In the genomic region with DNA sequence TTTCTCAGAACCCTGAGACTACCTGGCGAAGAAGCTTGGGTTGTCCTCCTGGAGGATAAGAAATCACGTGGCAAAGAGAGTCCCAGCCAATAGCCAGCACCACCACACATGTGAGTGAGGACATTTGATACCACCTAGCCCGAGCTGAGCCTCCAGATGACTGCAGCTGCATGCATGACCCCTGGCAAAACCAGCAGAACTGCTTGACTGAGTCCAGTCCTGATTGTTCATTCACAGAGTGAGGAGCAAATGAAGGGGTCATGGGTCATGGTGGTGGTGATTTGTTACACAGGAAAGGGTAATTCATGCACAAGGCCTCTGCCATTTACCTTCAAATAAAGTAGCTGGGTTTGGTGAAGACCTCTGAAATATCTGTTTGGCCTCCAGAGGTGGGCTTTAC, we compare ENCODE assay signal across 31 cellular contexts.
"Had no signal": no experiment of that assay in that cellular context is flagged by ENCODE, and none has a peak within 500 bp of the region (broad histone marks: within the 10 kb centered on the region; RNA-seq: fewer than 3 reads in every experiment).

No MANE protein-coding gene starts in this region.

- H3K9me3 Mint-ChIP-seq: activated B cell treated with CpG ODN at 0.5 μM for 24 hours; activated naive CD4-positive, alpha-beta T cell treated with anti-CD3 and anti-CD28 coated beads, Interleukin-2, amount 10 ng/mL, durations not matched to agents 7 days and 5 days; activated naive CD8-positive, alpha-beta T cell treated with anti-CD3 and anti-CD28 coated beads, Interleukin-2, amount 10 ng/mL, durations not matched to agents 7 days and 5 days; activated T-helper 1 cell treated with anti-CD3 and anti-CD28 coated beads, Interleukin-12 subunit alpha, Interleukin-12 subunit beta, Interleukin-2, Interleukin-4 antibody, amounts not matched to agents 30 ng/mL and 10 ng/mL and 1 ng/mL, durations not matched to agents 14 hours and 24 hours and 36 hours; neural progenitor cell; T-helper 2 cell treated with Interferon-gamma antibody and Interleukin-4, amounts not matched to agents 5 μg/mL and 100 μg/mL, for 36 hours had no signal

- H3K4me3 ChIP-seq: coronary artery, dorsolateral prefrontal cortex, gastroesophageal sphincter, left lung, lower lobe of right lung, neural progenitor cell, psoas muscle, right atrium auricular region, spleen, tibial nerve had no signal

- H3K36me3 Mint-ChIP-seq: activated naive CD4-positive, alpha-beta T cell treated with anti-CD3 and anti-CD28 coated beads, Interleukin-2, amount 10 ng/mL, durations not matched to agents 7 days and 5 days; activated naive CD8-positive, alpha-beta T cell treated with anti-CD3 and anti-CD28 coated beads, Interleukin-2, amount 10 ng/mL, durations not matched to agents 7 days and 5 days; neural progenitor cell had no signal

- DNase-seq: activated B cell treated with CpG ODN at 0.5 μM for 24 hours; activated CD4-positive, alpha-beta T cell treated with anti-CD3 and anti-CD28 coated beads for 36 hours; activated CD4-positive, alpha-beta T cell treated with anti-CD3 and anti-CD28 coated beads, Interleukin-2, amount 50 U/mL, for 48 hours; activated CD8-positive, alpha-beta memory T cell treated with anti-CD3 and anti-CD28 coated beads for 24 hours; activated gamma-delta T cell; activated naive CD4-positive, alpha-beta T cell treated with anti-CD3 and anti-CD28 coated beads, Interleukin-2, amount 10 ng/mL, durations not matched to agents 7 days and 5 days; activated naive CD8-positive, alpha-beta T cell treated with anti-CD3 and anti-CD28 coated beads, Interleukin-2, amount 10 ng/mL, durations not matched to agents 7 days and 5 days; brain microvascular endothelial cell; dorsolateral prefrontal cortex; effector memory CD4-positive, alpha-beta T cell; head of caudate nucleus; hippocampal formation; kidney; left lung; lower lobe of right lung; mesenchymal stem cell; naive thymus-derived CD8-positive, alpha-beta T cell; occipital lobe; psoas muscle; spleen; stimulated activated naive CD4-positive, alpha-beta T cell; T-helper 1 cell had no signal

- H3K27ac Mint-ChIP-seq: activated B cell treated with CpG ODN at 0.5 μM for 24 hours; activated CD4-positive, alpha-beta T cell treated with anti-CD3 and anti-CD28 coated beads for 36 hours; activated naive CD4-positive, alpha-beta T cell treated with anti-CD3 and anti-CD28 coated beads, Interleukin-2, amount 10 ng/mL, durations not matched to agents 7 days and 5 days; activated naive CD8-positive, alpha-beta T cell treated with anti-CD3 and anti-CD28 coated beads, Interleukin-2, amount 10 ng/mL, durations not matched to agents 7 days and 5 days; activated T-helper 1 cell treated with anti-CD3 and anti-CD28 coated beads, Interleukin-12 subunit alpha, Interleukin-12 subunit beta, Interleukin-2, Interleukin-4 antibody, amounts not matched to agents 30 ng/mL and 10 ng/mL and 1 ng/mL, durations not matched to agents 14 hours and 24 hours and 36 hours; naive thymus-derived CD8-positive, alpha-beta T cell; neural progenitor cell; T-helper 2 cell treated with Interferon-gamma antibody and Interleukin-4, amounts not matched to agents 5 μg/mL and 100 μg/mL, for 36 hours had no signal

- H3K79me2 ChIP-seq: parathyroid adenoma had no signal

- H3K9me3 ChIP-seq: gastroesophageal sphincter, left lung, lower lobe of right lung, psoas muscle, right atrium auricular region, tibial nerve had no signal

- H3K27ac ChIP-seq: brain microvascular endothelial cell, coronary artery, dorsolateral prefrontal cortex, gastroesophageal sphincter, left lung, lower lobe of right lung, neural progenitor cell, parathyroid adenoma, psoas muscle, right atrium auricular region, spleen, tibial nerve had no signal

- H3K9ac ChIP-seq: neural progenitor cell, parathyroid adenoma had no signal

- H3K4me2 ChIP-seq: neural progenitor cell had no signal

- H3K4me1 Mint-ChIP-seq: activated B cell treated with CpG ODN at 0.5 μM for 24 hours; activated CD4-positive, alpha-beta T cell treated with anti-CD3 and anti-CD28 coated beads for 36 hours; activated naive CD4-positive, alpha-beta T cell treated with anti-CD3 and anti-CD28 coated beads, Interleukin-2, amount 10 ng/mL, durations not matched to agents 7 days and 5 days; activated naive CD8-positive, alpha-beta T cell treated with anti-CD3 and anti-CD28 coated beads, Interleukin-2, amount 10 ng/mL, durations not matched to agents 7 days and 5 days; neural progenitor cell had no signal

- H3K4me1 ChIP-seq: gastroesophageal sphincter, left lung, lower lobe of right lung, neural progenitor cell, parathyroid adenoma, psoas muscle, right atrium auricular region, spleen, tibial nerve had no signal

- ATAC-seq: activated CD4-positive, alpha-beta T cell treated with anti-CD3 and anti-CD28 coated beads for 36 hours; gastroesophageal sphincter; left lung; lower lobe of right lung; naive thymus-derived CD8-positive, alpha-beta T cell; psoas muscle had no signal

- H2AFZ ChIP-seq: neural progenitor cell, parathyroid adenoma had no signal

- H3K4me3 Mint-ChIP-seq: activated B cell treated with CpG ODN at 0.5 μM for 24 hours; activated CD4-positive, alpha-beta T cell treated with anti-CD3 and anti-CD28 coated beads for 36 hours; activated naive CD4-positive, alpha-beta T cell treated with anti-CD3 and anti-CD28 coated beads, Interleukin-2, amount 10 ng/mL, durations not matched to agents 7 days and 5 days; activated naive CD8-positive, alpha-beta T cell treated with anti-CD3 and anti-CD28 coated beads, Interleukin-2, amount 10 ng/mL, durations not matched to agents 7 days and 5 days; activated T-helper 1 cell treated with anti-CD3 and anti-CD28 coated beads, Interleukin-12 subunit alpha, Interleukin-12 subunit beta, Interleukin-2, Interleukin-4 antibody, amounts not matched to agents 30 ng/mL and 10 ng/mL and 1 ng/mL, durations not matched to agents 14 hours and 24 hours and 36 hours; naive thymus-derived CD8-positive, alpha-beta T cell; neural progenitor cell; T-helper 2 cell treated with Interferon-gamma antibody and Interleukin-4, amounts not matched to agents 5 μg/mL and 100 μg/mL, for 36 hours had no signal

- H3K36me3 ChIP-seq: brain microvascular endothelial cell, gastroesophageal sphincter, left lung, lower lobe of right lung, neural progenitor cell, right atrium auricular region, spleen, tibial nerve had no signal

- H3K27me3 ChIP-seq: brain microvascular endothelial cell, dorsolateral prefrontal cortex, gastroesophageal sphincter, left lung, neural progenitor cell, right atrium auricular region, tibial nerve had no signal

- FAIRE-seq: astrocyte, kidney had no signal
